In the genomic region with DNA sequence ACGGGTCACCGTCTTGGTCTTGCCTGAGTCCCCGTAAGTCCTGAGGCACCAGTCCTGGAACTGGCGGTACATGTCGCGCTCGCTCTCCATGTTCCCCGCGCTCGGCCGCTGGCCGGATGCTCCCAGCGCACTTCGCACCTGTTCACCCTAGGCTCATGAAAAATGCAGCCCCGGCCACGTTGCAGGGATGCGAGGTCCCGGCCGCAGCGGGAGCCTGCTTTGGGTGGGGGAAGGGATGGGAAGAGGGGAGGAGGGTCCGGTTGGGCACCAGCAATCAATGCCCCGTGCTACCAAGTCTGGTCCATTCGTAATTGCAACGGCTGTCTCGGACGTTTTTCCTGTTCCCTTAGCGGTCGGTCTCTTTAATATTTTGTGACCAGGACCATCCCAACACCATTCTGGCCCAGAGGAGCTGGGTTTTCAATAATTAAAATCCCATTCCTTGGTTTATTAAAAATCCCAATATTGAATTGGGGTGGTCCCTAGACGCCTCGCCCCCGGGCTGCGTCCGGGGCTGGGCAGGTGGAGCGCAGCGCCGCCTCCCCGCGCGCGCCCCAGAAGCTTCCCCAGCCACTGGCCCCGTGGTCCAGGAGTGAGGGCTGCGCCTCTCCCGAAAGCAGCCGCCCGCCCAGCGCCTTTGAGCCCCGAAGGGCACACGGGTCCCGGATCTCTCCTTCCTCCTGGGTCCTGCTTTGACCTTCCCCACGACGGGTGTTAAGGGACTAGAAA, we compare ENCODE assay signal across 8 cellular contexts. TPM values are rescaled to one million over a fixed set of nuclear protein-coding genes. Genes with fewer than 3 reads are reported as not detected.
A peak's percentile ranks its signal among the peaks of the same experiment; 100 is the strongest.
DNase-seq lines count a peak whose midpoint lies in the region; ATAC-seq and TF ChIP-seq lines count a peak whose summit lies in the region.

No MANE protein-coding gene starts in this region.

- no peak overlapping the region for H3K23ac ChIP-seq in trophoblast cell (ENCODE audit: low read length)

- H3K4me2 ChIP-seq in trophoblast cell (ENCODE audit: low read length): peak overlapping the region; percentile 99

- H3K36me3 ChIP-seq in GM06990 (ENCODE audit: control insufficient read depth, insufficient read depth, low read length): no peaks in the 10 kb centered on the region
- H3K36me3 ChIP-seq in esophagus muscularis mucosa: no peaks in the 10 kb centered on the region
- no peaks in the 10 kb centered on the region for H3K36me3 ChIP-seq in trophoblast cell (ENCODE audit: control insufficient read depth in 1 of 2, insufficient read depth in 2 of 2, low read length in 2 of 2)

- no peak overlapping the region for H2BK12ac ChIP-seq in trophoblast cell (ENCODE audit: low read length)

- H3K4me3 ChIP-seq in GM06990 (replicated peaks; ENCODE audit: low read depth, low read length) (peak overlapping the region; percentile 62), esophagus muscularis mucosa (peak overlapping the region; percentile 48 to 60 (median 50)), trophoblast cell (ENCODE audit: low read depth, low read length) (peak overlapping the region; percentile 61)

- H3K18ac ChIP-seq in trophoblast cell (ENCODE audit: low read length): peak overlapping the region; percentile 52

- H3K9me3 ChIP-seq in esophagus muscularis mucosa: no peaks in the 10 kb centered on the region
- peaks cover 2% of the 10 kb centered on the region for H3K9me3 ChIP-seq in trophoblast cell (ENCODE audit: insufficient read depth, low read depth, low read length)

- DNase-seq in GM06990 (ENCODE audit: extremely low read depth, insufficient read length) (peak; percentile 35), NCI-H2227 (lab: John Stamatoyannopoulos, UW; ENCODE audit: unreplicated experiment) (peak; percentile 71), esophagus muscularis mucosa (ENCODE audit: extremely low spot score) (no peak), trophoblast cell (no peak)

- no peak for ATAC-seq in GM21515 (IDR thresholded peaks at IDR 0.05; ENCODE audit: unreplicated experiment)
- no peak for ATAC-seq in HG03460 (IDR thresholded peaks at IDR 0.05; ENCODE audit: unreplicated experiment)
- no peak for ATAC-seq in HG02623 (IDR thresholded peaks at IDR 0.05; ENCODE audit: unreplicated experiment)
- no peak for ATAC-seq in HG03196 (IDR thresholded peaks at IDR 0.05; ENCODE audit: unreplicated experiment)

- no peaks in the 10 kb centered on the region for H3K79me2 ChIP-seq in trophoblast cell (ENCODE audit: control insufficient read depth, insufficient read depth, low read length, poor library complexity)

- no peak overlapping the region for H3K9ac ChIP-seq in trophoblast cell (ENCODE audit: low read length)

- H3K14ac ChIP-seq in trophoblast cell (ENCODE audit: low read length): peak overlapping the region; percentile 18

- intact Hi-C loops in esophagus muscularis mucosa (cut with DNase I): no loop called here

- peak overlapping the region; percentile 55 for H4K12ac ChIP-seq in trophoblast cell (ENCODE audit: low read depth, low read length)

- no peak overlapping the region for H3K4ac ChIP-seq in trophoblast cell (ENCODE audit: low read depth, low read length)

- TF ChIP-seq EP300 in esophagus muscularis mucosa (IDR thresholded peaks at IDR 0.05): no peak

- 4% methylated on average over 43 of the region's 51 CpGs for WGBS in esophagus muscularis mucosa
- WGBS in trophoblast cell (ENCODE audit: extremely low coverage, insufficient coverage, insufficient read length): no CpG with 5 or more reads among the region's 51 CpGs

- peak overlapping the region; percentile 37 for H2BK5ac ChIP-seq in trophoblast cell (ENCODE audit: low read depth, low read length, poor library complexity)

- TF ChIP-seq CTCF in GM06990 (IDR thresholded peaks at IDR 0.05; ENCODE audit: insufficient read depth, low read length, poor library complexity, severe bottlenecking): no peak
- TF ChIP-seq CTCF in esophagus muscularis mucosa (IDR thresholded peaks at IDR 0.05): no peak

- H4K8ac ChIP-seq in trophoblast cell (ENCODE audit: low read depth, low read length): peak overlapping the region; percentile 51

- H3K79me1 ChIP-seq in trophoblast cell (ENCODE audit: low read length): peaks cover 2% of the 10 kb centered on the region

- no peak overlapping the region for H2BK120ac ChIP-seq in trophoblast cell (ENCODE audit: insufficient read depth, low read length, poor library complexity)

- H3K4me1 ChIP-seq in esophagus muscularis mucosa (peaks cover 18 to 37% (median 36%) of the 10 kb centered on the region in 4 donors), trophoblast cell (ENCODE audit: control insufficient read depth in 1 of 2, insufficient read depth in 2 of 2, low read length in 2 of 2) (peaks cover 12 to 15% of the 10 kb centered on the region in 2 experiments)

- H3K27ac ChIP-seq in esophagus muscularis mucosa (replicated peaks in 1 of 4) (no peak overlapping the region), trophoblast cell (ENCODE audit: low read depth, low read length) (no peak overlapping the region)

- TF ChIP-seq POLR2A in esophagus muscularis mucosa (IDR thresholded peaks at IDR 0.05; ENCODE audit: low read depth): no peak

- peak overlapping the region; percentile 24 for H2AFZ ChIP-seq in trophoblast cell (ENCODE audit: insufficient read depth, low read length, poor library complexity)

- peak overlapping the region; percentile 21 for H2AK5ac ChIP-seq in trophoblast cell (ENCODE audit: low read length)

- H4K91ac ChIP-seq in trophoblast cell (ENCODE audit: low read depth, low read length): peak overlapping the region; percentile 41

- H3K27me3 ChIP-seq in GM06990 (replicated peaks; ENCODE audit: control insufficient read depth, insufficient read depth, low read length): no peaks in the 10 kb centered on the region
- H3K27me3 ChIP-seq in esophagus muscularis mucosa: peaks cover 6 to 72% (median 31%) of the 10 kb centered on the region in 4 donors
- peaks cover 19% of the 10 kb centered on the region for H3K27me3 ChIP-seq in trophoblast cell (ENCODE audit: insufficient read depth, low read length)

RNA-seq across cellular contexts. Expression of gene NOL4, which starts 1.4 kb away (rescaled TPM):
- not detected for total RNA-seq in esophagus muscularis mucosa
- polyA plus RNA-seq in trophoblast cell (2013): 0.65 and 0.92 TPM in 2 replicates

Comparison
In these comparisons a context has a peak if more than half of its experiments do, and no peak if none do; other contexts are left out.
1. DNase-seq: peak in GM06990 (single experiment) and NCI-H2227 (single experiment); none in esophagus muscularis mucosa (single experiment) and trophoblast cell (0 of 2).
2. Peak in every context shown above with its lines, with median percentiles within 50 percentile points of each other: H3K4me3 ChIP-seq.